9 cellular contexts compared by ENCODE assay signal in the genomic region with DNA sequence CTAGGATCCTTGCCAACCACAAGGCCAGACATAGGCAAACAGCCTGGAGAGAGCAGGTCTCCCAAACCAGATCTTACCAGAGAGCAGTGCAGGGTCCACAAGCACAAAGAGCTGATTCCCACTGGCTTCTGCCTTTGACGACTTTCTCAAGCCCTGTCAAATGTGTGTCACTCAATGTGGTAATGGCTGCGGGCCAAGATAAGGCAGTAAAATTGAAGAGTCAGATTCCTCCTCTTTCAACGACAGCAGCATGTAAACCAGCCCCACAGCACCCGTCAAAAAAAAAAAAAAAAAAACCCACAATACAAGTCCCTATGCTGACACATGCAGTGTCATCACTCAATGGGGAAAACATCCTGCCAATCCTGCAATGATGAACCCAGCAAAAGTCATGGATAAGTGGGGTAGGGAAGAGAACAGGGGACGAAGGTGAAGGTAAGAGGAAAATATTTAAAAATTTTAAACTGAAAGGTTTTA. TPM values are rescaled to one million over a fixed set of nuclear protein-coding genes. Genes with fewer than 3 reads are reported as not detected.
DNase-seq lines count a peak whose midpoint lies in the region; ATAC-seq, FAIRE-seq and TF ChIP-seq lines count a peak whose summit lies in the region.
"Had no signal": no experiment of that assay in that cellular context is flagged by ENCODE, and none has a peak within 500 bp of the region (broad histone marks: within the 10 kb centered on the region; RNA-seq: fewer than 3 reads in every experiment).

A gene with protein sequence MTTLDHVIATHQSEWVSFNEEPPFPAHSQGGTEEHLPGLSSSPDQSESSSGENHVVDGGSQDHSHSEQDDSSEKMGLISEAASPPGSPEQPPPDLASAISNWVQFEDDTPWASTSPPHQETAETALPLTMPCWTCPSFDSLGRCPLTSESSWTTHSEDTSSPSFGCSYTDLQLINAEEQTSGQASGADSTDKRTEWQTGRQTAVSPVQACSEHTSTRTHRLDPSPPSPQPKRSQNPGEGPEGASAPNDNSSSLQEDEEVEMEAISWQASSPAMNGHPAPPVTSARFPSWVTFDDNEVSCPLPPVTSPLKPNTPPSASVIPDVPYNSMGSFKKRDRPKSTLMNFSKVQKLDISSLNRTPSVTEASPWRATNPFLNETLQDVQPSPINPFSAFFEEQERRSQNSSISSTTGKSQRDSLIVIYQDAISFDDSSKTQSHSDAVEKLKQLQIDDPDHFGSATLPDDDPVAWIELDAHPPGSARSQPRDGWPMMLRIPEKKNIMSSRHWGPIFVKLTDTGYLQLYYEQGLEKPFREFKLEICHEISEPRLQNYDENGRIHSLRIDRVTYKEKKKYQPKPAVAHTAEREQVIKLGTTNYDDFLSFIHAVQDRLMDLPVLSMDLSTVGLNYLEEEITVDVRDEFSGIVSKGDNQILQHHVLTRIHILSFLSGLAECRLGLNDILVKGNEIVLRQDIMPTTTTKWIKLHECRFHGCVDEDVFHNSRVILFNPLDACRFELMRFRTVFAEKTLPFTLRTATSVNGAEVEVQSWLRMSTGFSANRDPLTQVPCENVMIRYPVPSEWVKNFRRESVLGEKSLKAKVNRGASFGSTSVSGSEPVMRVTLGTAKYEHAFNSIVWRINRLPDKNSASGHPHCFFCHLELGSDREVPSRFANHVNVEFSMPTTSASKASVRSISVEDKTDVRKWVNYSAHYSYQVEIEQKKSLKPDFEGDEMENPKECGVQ (minus strand): TSS at position 123 of the 477 bp plus-strand sequence. CDS start 1,942 bp downstream, outside the sequence.

- H3K27me3 ChIP-seq in PC-3 (ENCODE audit: low read length) = no peaks in the 10 kb centered on the region
- H3K27me3 ChIP-seq in CD8-positive, alpha-beta memory T cell (ENCODE audit: insufficient read depth, low read length, poor library complexity, severe bottlenecking) = no peaks in the 10 kb centered on the region

- TF ChIP-seq CTCF in 22Rv1 (IDR thresholded peaks at IDR 0.05) (no peak), PC-3 (conservative IDR thresholded peaks at IDR 0.05; ENCODE audit: low read depth, low read length) (no peak), epithelial cell of esophagus (IDR thresholded peaks at IDR 0.05; ENCODE audit: insufficient read depth, low read depth, low read length, missing control alignments) (no peak), omental fat pad (IDR thresholded peaks at IDR 0.05) (no peak)

- intact Hi-C loops in PC-3 (cut with micrococcal nuclease) = loop anchor here (1.0 to 5.0 kb wide), 8 partner anchors 18 to 181 kb away; no protein-coding TSS in a partner anchor

- peaks cover 1 to 11% (median 2%) of the 10 kb centered on the region in 3 donors for H3K27me3 Mint-ChIP-seq in immature natural killer cell (ENCODE audit: low read depth in 3 of 3)
- peaks cover 3 to 11% of the 10 kb centered on the region in 2 donors for H3K27me3 Mint-ChIP-seq in CD8-positive, alpha-beta memory T cell

- H3K36me3 Mint-ChIP-seq in immature natural killer cell = no peaks in the 10 kb centered on the region
- no peaks in the 10 kb centered on the region for H3K36me3 Mint-ChIP-seq in CD8-positive, alpha-beta memory T cell

- H3K27ac ChIP-seq in 22Rv1 = peak within 1 kb of the TSS; percentile 58
- H3K27ac ChIP-seq in PC-3 (ENCODE audit: low read length) = peak within 1 kb of the TSS; percentile 99
- no peak within 1 kb of the TSS for H3K27ac ChIP-seq in CD8-positive, alpha-beta memory T cell (ENCODE audit: low read depth, low read length)
- H3K27ac ChIP-seq: parathyroid adenoma had no signal

- H3K36me3 ChIP-seq in PC-3 (ENCODE audit: low read depth, low read length) = no peaks in the 10 kb centered on the region
- no peaks in the 10 kb centered on the region for H3K36me3 ChIP-seq in CD8-positive, alpha-beta memory T cell (ENCODE audit: insufficient read depth, low read length)

- no peaks in the 10 kb centered on the region for H3K9me3 ChIP-seq in PC-3 (ENCODE audit: low read length)
- no peaks in the 10 kb centered on the region for H3K9me3 ChIP-seq in CD8-positive, alpha-beta memory T cell (ENCODE audit: low read length)

- DNase-seq in H54 (ENCODE audit: insufficient read length, low spot score) (peak; percentile 4), PC-3 (peak; percentile 98), epithelial cell of esophagus (ENCODE audit: low read depth) (peak; percentile 93), omental fat pad (ENCODE audit: low spot score) (no peak), immature natural killer cell (no peak)
- DNase-seq in CD8-positive, alpha-beta memory T cell = no peak

- ATAC-seq in PC-3 (peak; percentile 59), omental fat pad (ENCODE audit: low FRiP score) (no peak), HG02885 (IDR thresholded peaks at IDR 0.05; ENCODE audit: poor library complexity, unreplicated experiment) (no peak)

- FAIRE-seq in H54 (lab: Jason Lieb, UNC) = no peak

- TF ChIP-seq POLR2A in H54 (IDR thresholded peaks at IDR 0.05; ENCODE audit: low read depth, low read length) = no peak

- peaks cover 11% of the 10 kb centered on the region for H3F3A ChIP-seq in PC-3 (ENCODE audit: low read length, unreplicated experiment)

- H3K9me3 Mint-ChIP-seq in immature natural killer cell = no peaks in the 10 kb centered on the region
- H3K9me3 Mint-ChIP-seq in CD8-positive, alpha-beta memory T cell = no peaks in the 10 kb centered on the region

- no peaks in the 10 kb centered on the region for H4K20me1 ChIP-seq in PC-3 (ENCODE audit: low read length)

- H3K9me2 ChIP-seq in PC-3 (replicated peaks; ENCODE audit: low read length) = no peaks in the 10 kb centered on the region

- no peak within 1 kb of the TSS for H3K4me3 Mint-ChIP-seq in immature natural killer cell
- H3K4me3 Mint-ChIP-seq in CD8-positive, alpha-beta memory T cell = no peak within 1 kb of the TSS

- peak within 1 kb of the TSS; percentile 58 for H3K4me3 ChIP-seq in PC-3 (ENCODE audit: low read length)
- H3K4me3 ChIP-seq in epithelial cell of esophagus (ENCODE audit: low read length) = peak within 1 kb of the TSS; percentile 58
- no peak within 1 kb of the TSS for H3K4me3 ChIP-seq in CD8-positive, alpha-beta memory T cell (ENCODE audit: low read length)

- no peaks in the 10 kb centered on the region for H3K79me2 ChIP-seq in PC-3 (ENCODE audit: low read length)
- H3K79me2 ChIP-seq: parathyroid adenoma had no signal

- H2AFZ ChIP-seq in PC-3 (ENCODE audit: low read length) = no peak within 1 kb of the TSS
- H2AFZ ChIP-seq: parathyroid adenoma had no signal

- H3K9ac ChIP-seq in PC-3 (ENCODE audit: low read length) = peak within 1 kb of the TSS; percentile 91
- H3K9ac ChIP-seq: parathyroid adenoma had no signal

- CTCF ChIA-PET in PC-3 (lab: Charles Lee) = interaction anchor here (0.7 kb wide), 1 partner anchor 36 kb away, joined by 4 read pairs; no protein-coding TSS in a partner anchor
- CTCF ChIA-PET in CD8-positive, alpha-beta memory T cell (lab: Charles Lee) = no interaction called here

- peaks cover 55% of the 10 kb centered on the region for H3K4me1 ChIP-seq in PC-3 (ENCODE audit: insufficient read depth, low read length)
- no peaks in the 10 kb centered on the region for H3K4me1 ChIP-seq in CD8-positive, alpha-beta memory T cell (ENCODE audit: insufficient read depth, low read length)
- H3K4me1 ChIP-seq: parathyroid adenoma had no signal

- no TSS peak for BruUV-seq in PC-3 (replicated peaks; lab: Mats Ljungman, UMichigan)

- POLR2A ChIA-PET in PC-3 (lab: Charles Lee; ENCODE audit: unreplicated experiment) = interaction anchor here (0.6 kb wide), 1 partner anchor 70 kb away, joined by 3 read pairs; no protein-coding TSS in a partner anchor
- POLR2A ChIA-PET in CD8-positive, alpha-beta memory T cell (lab: Charles Lee) = no interaction called here

- H3K27ac Mint-ChIP-seq in immature natural killer cell = no peak within 1 kb of the TSS
- H3K27ac Mint-ChIP-seq in CD8-positive, alpha-beta memory T cell = no peak within 1 kb of the TSS

- H3K4me1 Mint-ChIP-seq in immature natural killer cell = no peaks in the 10 kb centered on the region
- peaks cover 0 to 8% (median 1%) of the 10 kb centered on the region in 3 donors for H3K4me1 Mint-ChIP-seq in CD8-positive, alpha-beta memory T cell

- peak within 1 kb of the TSS; percentile 84 for H3K4me2 ChIP-seq in PC-3 (ENCODE audit: low read length)

RNA-seq across cellular contexts. Expression of the gene that starts here (rescaled TPM):
- total RNA-seq in PC-3 (2014; rRNA removed) (12.3 and 16.1 TPM in 2 replicates), omental fat pad (10 to 100 TPM in 3 of 4 donors, 1 to 10 TPM in 1; 8.0 to 31.4 (median 18.6) TPM)
- under 1 TPM in 1 of 3 donors, not detected in 2; 0.16 TPM for polyA plus RNA-seq in immature natural killer cell
- under 1 TPM in 1 of 2 experiments, not detected in 1; 0.22 TPM for total RNA-seq in CD8-positive, alpha-beta memory T cell
- polyA plus RNA-seq in CD8-positive, alpha-beta memory T cell = not detected

Comparison
In these comparisons a context has a peak if more than half of its experiments do, and no peak if none do; other contexts are left out.
1. RNA of the gene that starts here (total RNA-seq): 8.0 to 31.4 TPM in omental fat pad and 12.3 to 16.1 TPM in PC-3; 0.22 TPM in CD8-positive, alpha-beta memory T cell; every median in the first group is over 4 times any median in the second.
2. DNase-seq: peak in H54 (single experiment), PC-3 (single experiment) and epithelial cell of esophagus (single experiment); none in omental fat pad (single experiment), immature natural killer cell (0 of 3) and CD8-positive, alpha-beta memory T cell (0 of 5).